Comparison of ENCODE assay signal across 13 cellular contexts in the genomic region with DNA sequence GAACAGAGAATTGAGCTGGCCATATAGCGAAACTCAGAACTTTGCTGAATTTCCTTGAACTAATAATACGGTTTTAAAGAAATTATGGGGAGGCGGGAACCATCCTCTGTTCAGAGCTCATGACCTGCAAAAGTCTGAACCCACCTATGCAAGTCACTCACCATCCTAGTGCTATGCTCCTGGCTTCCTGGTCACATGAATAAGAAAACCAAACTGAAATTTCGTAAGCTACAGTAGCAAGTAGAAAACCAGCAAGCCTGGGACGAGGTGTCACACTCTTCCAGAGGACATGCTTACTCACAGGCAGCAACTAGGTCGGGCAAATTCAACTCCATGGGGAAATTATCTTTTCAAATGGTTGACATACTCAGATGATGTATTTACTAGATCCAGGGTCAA. TPM values are rescaled to one million over a fixed set of nuclear protein-coding genes. Genes with fewer than 3 reads are reported as not detected.
DNase-seq lines count a peak whose midpoint lies in the region; ATAC-seq and TF ChIP-seq lines count a peak whose summit lies in the region.
"Had no signal": no experiment of that assay in that cellular context is flagged by ENCODE, and none has a peak within 500 bp of the region (broad histone marks: within the 10 kb centered on the region; RNA-seq: fewer than 3 reads in every experiment).

No MANE protein-coding gene starts in this region.

- peak; percentile 58 for DNase-seq in epithelial cell of esophagus (ENCODE audit: low read depth)
- no peak for DNase-seq in HK-2 (ENCODE audit: unreplicated experiment)
- no peak for DNase-seq in DMS79 treated with DMSO at 0.1 percent for 48 hours (lab: John Stamatoyannopoulos, UW)
- no peak for DNase-seq in occipital lobe (lab: John Stamatoyannopoulos, UW)
- no peak for DNase-seq in T-helper 1 cell
- DNase-seq: activated naive CD4-positive, alpha-beta T cell treated with anti-CD3 and anti-CD28 coated beads, Interleukin-2, amount 50 U/mL, for 16 hours; left ventricle myocardium inferior had no signal

- H3K4me3 ChIP-seq in epithelial cell of esophagus (ENCODE audit: low read length), result no peak overlapping the region
- H3K4me3 ChIP-seq: HAP-1, left ventricle myocardium inferior had no signal

- TF ChIP-seq CTCF in epithelial cell of esophagus (IDR thresholded peaks at IDR 0.05; ENCODE audit: insufficient read depth, low read depth, low read length, missing control alignments), result no peak

- ATAC-seq in GM18517 (IDR thresholded peaks at IDR 0.05; ENCODE audit: unreplicated experiment) (peak; percentile 54), GM21786 (IDR thresholded peaks at IDR 0.05; ENCODE audit: unreplicated experiment) (peak; percentile 43), HG03469 (IDR thresholded peaks at IDR 0.05; ENCODE audit: unreplicated experiment) (peak; percentile 43)

RNA-seq across cellular contexts. Expression of a gene that starts 31.2 kb away (rescaled TPM):
- not detected for total RNA-seq in occipital lobe
- total RNA-seq: left ventricle myocardium inferior, skeletal muscle tissue, subcutaneous adipose tissue had no signal
